Comparison of ENCODE assay signal across 2 cellular contexts in the genomic region with DNA sequence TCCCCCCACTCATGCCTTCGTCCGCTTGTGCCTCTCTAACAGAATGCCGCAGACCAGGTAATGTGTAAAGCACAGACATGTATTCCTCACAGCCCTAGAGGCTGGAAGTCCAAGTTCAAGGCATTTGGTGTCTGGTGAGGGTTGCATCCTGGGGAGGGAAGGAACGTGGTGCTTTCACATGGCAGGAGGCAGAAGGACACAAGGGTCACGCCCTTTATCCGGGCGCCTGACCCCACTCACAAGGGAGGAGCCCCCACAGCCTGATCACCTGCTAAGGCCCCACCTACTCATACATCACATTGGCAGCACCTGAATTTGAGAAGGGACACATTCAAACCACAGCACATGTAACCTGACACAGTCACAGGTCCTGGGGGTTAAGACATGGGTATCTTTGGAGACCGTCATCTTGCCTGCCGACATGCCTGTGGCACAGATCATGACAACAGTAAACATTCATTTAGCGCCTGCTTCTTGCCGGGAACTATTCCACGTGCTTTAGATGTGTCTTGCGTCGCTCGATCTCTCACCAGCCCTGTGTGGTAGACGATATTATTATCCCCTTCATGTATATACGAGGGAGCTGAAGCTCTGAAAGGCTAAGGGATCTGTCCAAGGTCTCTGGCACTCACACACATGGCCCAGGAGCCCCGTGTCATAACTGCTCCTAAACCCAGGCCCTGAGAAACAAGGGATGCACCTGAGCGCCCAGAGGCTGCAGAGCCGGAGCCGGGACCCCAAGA.
A peak's percentile ranks its signal among the peaks of the same experiment; 100 is the strongest.
TF ChIP-seq lines count a peak whose summit lies in the region.

No MANE protein-coding gene starts in this region.

TF ChIP-seq in HEK293, 187 proteins besides CTCF, POLR2A, EP300 and RAD21:
- no peak for TF ChIP-seq ZNF792 (tag by site-specific recombination; IDR thresholded peaks at IDR 0.05)
- no peak for TF ChIP-seq ZNF473 (tag by site-specific recombination; IDR thresholded peaks at IDR 0.05)
- TF ChIP-seq, protein P1, sequence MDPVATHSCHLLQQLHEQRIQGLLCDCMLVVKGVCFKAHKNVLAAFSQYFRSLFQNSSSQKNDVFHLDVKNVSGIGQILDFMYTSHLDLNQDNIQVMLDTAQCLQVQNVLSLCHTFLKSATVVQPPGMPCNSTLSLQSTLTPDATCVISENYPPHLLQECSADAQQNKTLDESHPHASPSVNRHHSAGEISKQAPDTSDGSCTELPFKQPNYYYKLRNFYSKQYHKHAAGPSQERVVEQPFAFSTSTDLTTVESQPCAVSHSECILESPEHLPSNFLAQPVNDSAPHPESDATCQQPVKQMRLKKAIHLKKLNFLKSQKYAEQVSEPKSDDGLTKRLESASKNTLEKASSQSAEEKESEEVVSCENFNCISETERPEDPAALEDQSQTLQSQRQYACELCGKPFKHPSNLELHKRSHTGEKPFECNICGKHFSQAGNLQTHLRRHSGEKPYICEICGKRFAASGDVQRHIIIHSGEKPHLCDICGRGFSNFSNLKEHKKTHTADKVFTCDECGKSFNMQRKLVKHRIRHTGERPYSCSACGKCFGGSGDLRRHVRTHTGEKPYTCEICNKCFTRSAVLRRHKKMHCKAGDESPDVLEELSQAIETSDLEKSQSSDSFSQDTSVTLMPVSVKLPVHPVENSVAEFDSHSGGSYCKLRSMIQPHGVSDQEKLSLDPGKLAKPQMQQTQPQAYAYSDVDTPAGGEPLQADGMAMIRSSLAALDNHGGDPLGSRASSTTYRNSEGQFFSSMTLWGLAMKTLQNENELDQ (tag by site-specific recombination; IDR thresholded peaks at IDR 0.05; ENCODE audit: low read depth), result no peak
- TF ChIP-seq, protein P2, sequence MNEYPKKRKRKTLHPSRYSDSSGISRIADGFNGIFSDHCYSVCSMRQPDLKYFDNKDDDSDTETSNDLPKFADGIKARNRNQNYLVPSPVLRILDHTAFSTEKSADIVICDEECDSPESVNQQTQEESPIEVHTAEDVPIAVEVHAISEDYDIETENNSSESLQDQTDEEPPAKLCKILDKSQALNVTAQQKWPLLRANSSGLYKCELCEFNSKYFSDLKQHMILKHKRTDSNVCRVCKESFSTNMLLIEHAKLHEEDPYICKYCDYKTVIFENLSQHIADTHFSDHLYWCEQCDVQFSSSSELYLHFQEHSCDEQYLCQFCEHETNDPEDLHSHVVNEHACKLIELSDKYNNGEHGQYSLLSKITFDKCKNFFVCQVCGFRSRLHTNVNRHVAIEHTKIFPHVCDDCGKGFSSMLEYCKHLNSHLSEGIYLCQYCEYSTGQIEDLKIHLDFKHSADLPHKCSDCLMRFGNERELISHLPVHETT (tag by site-specific recombination; IDR thresholded peaks at IDR 0.05), result no peak
- TF ChIP-seq, protein P3, sequence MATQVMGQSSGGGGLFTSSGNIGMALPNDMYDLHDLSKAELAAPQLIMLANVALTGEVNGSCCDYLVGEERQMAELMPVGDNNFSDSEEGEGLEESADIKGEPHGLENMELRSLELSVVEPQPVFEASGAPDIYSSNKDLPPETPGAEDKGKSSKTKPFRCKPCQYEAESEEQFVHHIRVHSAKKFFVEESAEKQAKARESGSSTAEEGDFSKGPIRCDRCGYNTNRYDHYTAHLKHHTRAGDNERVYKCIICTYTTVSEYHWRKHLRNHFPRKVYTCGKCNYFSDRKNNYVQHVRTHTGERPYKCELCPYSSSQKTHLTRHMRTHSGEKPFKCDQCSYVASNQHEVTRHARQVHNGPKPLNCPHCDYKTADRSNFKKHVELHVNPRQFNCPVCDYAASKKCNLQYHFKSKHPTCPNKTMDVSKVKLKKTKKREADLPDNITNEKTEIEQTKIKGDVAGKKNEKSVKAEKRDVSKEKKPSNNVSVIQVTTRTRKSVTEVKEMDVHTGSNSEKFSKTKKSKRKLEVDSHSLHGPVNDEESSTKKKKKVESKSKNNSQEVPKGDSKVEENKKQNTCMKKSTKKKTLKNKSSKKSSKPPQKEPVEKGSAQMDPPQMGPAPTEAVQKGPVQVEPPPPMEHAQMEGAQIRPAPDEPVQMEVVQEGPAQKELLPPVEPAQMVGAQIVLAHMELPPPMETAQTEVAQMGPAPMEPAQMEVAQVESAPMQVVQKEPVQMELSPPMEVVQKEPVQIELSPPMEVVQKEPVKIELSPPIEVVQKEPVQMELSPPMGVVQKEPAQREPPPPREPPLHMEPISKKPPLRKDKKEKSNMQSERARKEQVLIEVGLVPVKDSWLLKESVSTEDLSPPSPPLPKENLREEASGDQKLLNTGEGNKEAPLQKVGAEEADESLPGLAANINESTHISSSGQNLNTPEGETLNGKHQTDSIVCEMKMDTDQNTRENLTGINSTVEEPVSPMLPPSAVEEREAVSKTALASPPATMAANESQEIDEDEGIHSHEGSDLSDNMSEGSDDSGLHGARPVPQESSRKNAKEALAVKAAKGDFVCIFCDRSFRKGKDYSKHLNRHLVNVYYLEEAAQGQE (tag by site-specific recombination; IDR thresholded peaks at IDR 0.05), result peak; percentile 48; the same call in 1 of the 2 replicates
- TF ChIP-seq, protein P4, sequence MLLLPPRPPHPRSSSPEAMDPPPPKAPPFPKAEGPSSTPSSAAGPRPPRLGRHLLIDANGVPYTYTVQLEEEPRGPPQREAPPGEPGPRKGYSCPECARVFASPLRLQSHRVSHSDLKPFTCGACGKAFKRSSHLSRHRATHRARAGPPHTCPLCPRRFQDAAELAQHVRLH (tag by site-specific recombination; IDR thresholded peaks at IDR 0.05), result no peak
- TF ChIP-seq ZNF335 (tag by site-specific recombination; conservative IDR thresholded peaks at IDR 0.05), result no peak
- no peak for TF ChIP-seq ZNF274 (IDR thresholded peaks at IDR 0.05; ENCODE audit: low read length)
- TF ChIP-seq ZNF274 (tag by site-specific recombination; IDR thresholded peaks at IDR 0.05; ENCODE audit: borderline replicate concordance), result no peak
- no peak for TF ChIP-seq KLF7 (tag by site-specific recombination; IDR thresholded peaks at IDR 0.05; ENCODE audit: borderline replicate concordance)

TF ChIP-seq in H1, 55 proteins besides CTCF, POLR2A, EP300 and RAD21:
- TF ChIP-seq MAFK (IDR thresholded peaks at IDR 0.05; ENCODE audit: low read depth, low read length), result no peak
- no peak for TF ChIP-seq GTF2F1 (IDR thresholded peaks at IDR 0.05; ENCODE audit: borderline replicate concordance, low read depth, low read length)
- TF ChIP-seq, protein P5, sequence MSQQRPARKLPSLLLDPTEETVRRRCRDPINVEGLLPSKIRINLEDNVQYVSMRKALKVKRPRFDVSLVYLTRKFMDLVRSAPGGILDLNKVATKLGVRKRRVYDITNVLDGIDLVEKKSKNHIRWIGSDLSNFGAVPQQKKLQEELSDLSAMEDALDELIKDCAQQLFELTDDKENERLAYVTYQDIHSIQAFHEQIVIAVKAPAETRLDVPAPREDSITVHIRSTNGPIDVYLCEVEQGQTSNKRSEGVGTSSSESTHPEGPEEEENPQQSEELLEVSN (IDR thresholded peaks at IDR 0.05), result no peak
- TF ChIP-seq FOSL1 (IDR thresholded peaks at IDR 0.05; ENCODE audit: insufficient read depth, low read depth, low read length), result no peak
TF ChIP-seq in H1: peak in this region for 0.
